ENCODE assay signal across 27 cellular contexts in the genomic region with DNA sequence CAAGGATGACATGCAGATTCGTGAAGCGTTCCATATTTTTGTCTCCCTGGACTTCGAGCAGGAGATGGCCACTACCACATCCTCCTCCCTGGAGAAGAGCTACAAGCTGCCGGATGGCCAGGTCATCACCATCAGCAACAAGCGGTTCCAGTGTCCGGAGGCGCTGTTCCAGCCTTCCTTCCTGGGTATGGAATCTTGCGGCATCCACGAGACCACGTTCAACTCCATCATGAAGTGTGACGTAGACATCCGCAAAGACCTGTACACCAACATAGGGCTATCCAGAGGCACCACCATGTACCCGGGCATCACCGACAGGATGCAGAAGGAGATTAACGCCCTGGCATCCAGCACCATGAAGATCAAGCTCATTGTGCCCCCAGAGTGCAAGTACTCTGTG. TPM values are rescaled to one million over a fixed set of nuclear protein-coding genes. Genes with fewer than 3 reads are reported as not detected.
"Had no signal": no experiment of that assay in that cellular context is flagged by ENCODE, and none has a peak within 500 bp of the region (broad histone marks: within the 10 kb centered on the region; RNA-seq: fewer than 3 reads in every experiment).

No MANE protein-coding gene starts in this region.

- H3K27me3 ChIP-seq: SJCRH30 had no signal

- DNase-seq: activated CD4-positive, alpha-beta T cell treated with anti-CD3 and anti-CD28 coated beads for 48 hours; activated CD4-positive, alpha-beta T cell treated with anti-CD3 and anti-CD28 coated beads, Interleukin-2, amount 50 U/mL, for 4 hours; activated gamma-delta T cell treated with Interleukin-2 at 50 U/mL for 16 hours; activated T-cell treated with anti-CD3 and anti-CD28 coated beads, Interleukin-2, amount 50 U/mL, for 72 hours; amygdala; cerebellar nuclear complex; Karpas-422; NCI-H1105 treated with DMSO at 0.1 percent for 48 hours; NCI-H1436 treated with DMSO at 0.1 percent for 48 hours; NCI-H187; NCI-H2081; NCI-H510A treated with DMSO at 0.1 percent for 48 hours; NCI-H69; NK-92 treated with Interleukin-12 subunit alpha and Interleukin-12 subunit beta, amount 100 ng/mL, for 24 hours; OCI-M1; RPMI8226; SJCRH30; SK-N-SH had no signal

- H3K9me3 ChIP-seq: SJCRH30, SK-N-SH had no signal

- H3K27me3 Mint-ChIP-seq: activated naive CD4-positive, alpha-beta T cell treated with anti-CD3 and anti-CD28 coated beads, Interleukin-2, amount 50 U/mL, for 24 hours had no signal

- H3K4me3 ChIP-seq: K562, SJCRH30 had no signal

- H3K9me3 Mint-ChIP-seq: activated naive CD4-positive, alpha-beta T cell treated with anti-CD3 and anti-CD28 coated beads, Interleukin-2, amount 50 U/mL, for 24 hours; activated T-cell treated with anti-CD3 and anti-CD28 coated beads, Interleukin-2, amount 50 U/mL, for 72 hours; activated T-helper 2 cell treated with anti-CD3 and anti-CD28 coated beads, Interferon-gamma antibody, Interleukin-2, Interleukin-4, amounts not matched to agents 10 μg/mL and 5 μg/mL and 100 μg/mL, durations not matched to agents 14 hours and 24 hours and 36 hours; brain had no signal

- H3K27ac Mint-ChIP-seq: activated naive CD4-positive, alpha-beta T cell treated with anti-CD3 and anti-CD28 coated beads, Interleukin-2, amount 50 U/mL, for 24 hours; activated T-helper 2 cell treated with anti-CD3 and anti-CD28 coated beads, Interferon-gamma antibody, Interleukin-2, Interleukin-4, amounts not matched to agents 10 μg/mL and 5 μg/mL and 100 μg/mL, durations not matched to agents 14 hours and 24 hours and 36 hours had no signal

- H3K27ac ChIP-seq: SJCRH30 had no signal

- ATAC-seq: activated CD4-positive, CD25-positive, alpha-beta regulatory T cell treated with anti-CD3 and anti-CD28 coated beads, Interleukin-2, amount 50 U/mL, for 24 hours; activated T-cell treated with anti-CD3 and anti-CD28 coated beads, Interleukin-2, amount 50 U/mL, for 72 hours; K562; Panc1; Right ventricle myocardium inferior had no signal

- H3K4me3 Mint-ChIP-seq: activated T-cell treated with anti-CD3 and anti-CD28 coated beads, Interleukin-2, amount 50 U/mL, for 72 hours had no signal

RNA-seq across cellular contexts. Expression of a gene that starts 49.3 kb away (rescaled TPM):
- total RNA-seq: activated T-cell treated with anti-CD3 and anti-CD28 coated beads, Interleukin-2, amount 50 U/mL, for 72 hours; activated T-helper 2 cell treated with anti-CD3 and anti-CD28 coated beads, Interferon-gamma antibody, Interleukin-2, Interleukin-4, amounts not matched to agents 10 μg/mL and 5 μg/mL and 100 μg/mL, durations not matched to agents 14 hours and 24 hours and 36 hours; astrocyte; SJCRH30; T-helper 1 cell treated with Interleukin-12 subunit alpha and Interleukin-12 subunit beta and Interleukin-4 antibody, amounts not matched to agents 30 ng/mL and 1 ng/mL, for 36 hours had no signal

RNA-seq across cellular contexts. Expression of a gene that starts 57.8 kb away (rescaled TPM):
- total RNA-seq: activated T-cell treated with anti-CD3 and anti-CD28 coated beads, Interleukin-2, amount 50 U/mL, for 72 hours; activated T-helper 2 cell treated with anti-CD3 and anti-CD28 coated beads, Interferon-gamma antibody, Interleukin-2, Interleukin-4, amounts not matched to agents 10 μg/mL and 5 μg/mL and 100 μg/mL, durations not matched to agents 14 hours and 24 hours and 36 hours; astrocyte; Right ventricle myocardium inferior; SJCRH30; T-helper 1 cell treated with Interleukin-12 subunit alpha and Interleukin-12 subunit beta and Interleukin-4 antibody, amounts not matched to agents 30 ng/mL and 1 ng/mL, for 36 hours had no signal
